In genomic region chr10:101301111-101301731, GRCh38 we compare ENCODE assay signal across 8 cellular contexts. TPM values are rescaled to one million over a fixed set of nuclear protein-coding genes. Genes with fewer than 3 reads are reported as not detected.
DNase-seq lines count a peak whose midpoint lies in the region; ATAC-seq, FAIRE-seq and TF ChIP-seq lines count a peak whose summit lies in the region.

No MANE protein-coding gene starts in this region.

- peak; percentile 80 to 89 for TF ChIP-seq RAD21 in K562 (CRISPR knock-in tag; conservative IDR thresholded peaks at IDR 0.05 in 1 of 2, IDR thresholded peaks at IDR 0.05 in 1 of 2)
- TF ChIP-seq RAD21 in liver (IDR thresholded peaks at IDR 0.05): peak; percentile 85 to 90

- H3K9ac ChIP-seq in K562 (ENCODE audit: insufficient read depth in 1 of 2, low read depth in 2 of 2, low read length in 2 of 2) (no peak overlapping the region), liver (ENCODE audit: low read depth in 1 of 2, low read length in 2 of 2) (no peak overlapping the region)

- no peaks in the 10 kb centered on the region for H3K4me1 ChIP-seq in Peyer's patch
- no peaks in the 10 kb centered on the region for H3K4me1 ChIP-seq in K562 (replicated peaks in 1 of 2; ENCODE audit: control insufficient read depth in 2 of 2, insufficient read depth in 2 of 2, low read length in 2 of 2)
- no peaks in the 10 kb centered on the region for H3K4me1 ChIP-seq in liver (ENCODE audit: control insufficient read depth in 4 of 4, insufficient read depth in 4 of 4, low read length in 3 of 4)
- no peaks in the 10 kb centered on the region for H3K4me1 ChIP-seq in tibial artery

- no peaks in the 10 kb centered on the region for H3K9me1 ChIP-seq in K562 (ENCODE audit: control insufficient read depth, insufficient read depth, low read length)

- TF ChIP-seq EP300 in K562 (IDR thresholded peaks at IDR 0.05; ENCODE audit: low read length): no peak

- H2AFZ ChIP-seq in K562 (ENCODE audit: low read depth, low read length): no peak overlapping the region

- H3K79me2 ChIP-seq in K562 (ENCODE audit: control insufficient read depth, insufficient read depth, low read length): no peaks in the 10 kb centered on the region

- H3K4me3 ChIP-seq in HL-60 (replicated peaks; ENCODE audit: insufficient read depth, low read length) (no peak overlapping the region), Peyer's patch (no peak overlapping the region), K562 (no peak overlapping the region), liver (ENCODE audit: low read depth in 1 of 3, low read length in 3 of 3) (no peak overlapping the region), tibial artery (no peak overlapping the region)

- in situ Hi-C loops in K562 (cut with MboI): loop anchor here (5.0 kb wide), 2 partner anchors 141 to 266 kb away; no protein-coding TSS in a partner anchor

- TF ChIP-seq CTCF in HL-60 (IDR thresholded peaks at IDR 0.05; ENCODE audit: insufficient read depth, low read length): peak; percentile 69
- peak in 4 of 6 experiments; percentile 26 to 64 (median 60) for TF ChIP-seq CTCF in Peyer's patch (IDR thresholded peaks at IDR 0.05)
- TF ChIP-seq CTCF in K562 (IDR thresholded peaks at IDR 0.05 in 2 of 3, conservative IDR thresholded peaks at IDR 0.05 in 1 of 3; ENCODE audit: insufficient read depth in 2 of 3, low read depth in 1 of 3, low read length in 3 of 3): peak; percentile 76 to 80 (median 76)
- TF ChIP-seq CTCF in liver (IDR thresholded peaks at IDR 0.05; ENCODE audit: low read depth, low read length, missing input control): peak; percentile 59
- TF ChIP-seq CTCF in tibial artery (IDR thresholded peaks at IDR 0.05): no peak

- H3K27me3 ChIP-seq in HL-60 (ENCODE audit: insufficient read depth, poor library complexity, severe bottlenecking) (peaks cover 11% of the 10 kb centered on the region), Peyer's patch (no peaks in the 10 kb centered on the region), K562 (ENCODE audit: control insufficient read depth in 2 of 2, insufficient read depth in 2 of 2, low read length in 2 of 2) (peaks cover 6 to 37% of the 10 kb centered on the region in 2 experiments; a peak in 4 of 5 replicates), liver (ENCODE audit: control insufficient read depth in 4 of 4, insufficient read depth in 4 of 4, low read length in 3 of 4) (peaks cover 0 to 3% (median 1%) of the 10 kb centered on the region in 4 donors), tibial artery (peaks cover 0 to 73% of the 10 kb centered on the region in 2 donors)

- H3K27ac ChIP-seq in HL-60 (replicated peaks) (no peak overlapping the region), Peyer's patch (no peak overlapping the region), K562 (ENCODE audit: extremely low read depth, low read depth, low read length) (no peak overlapping the region), liver (ENCODE audit: low read depth in 1 of 2, low read length in 2 of 2) (no peak overlapping the region), tibial artery (no peak overlapping the region)

- H3K36me3 ChIP-seq in Peyer's patch (no peaks in the 10 kb centered on the region), K562 (ENCODE audit: control insufficient read depth, insufficient read depth, low read length) (no peaks in the 10 kb centered on the region), liver (ENCODE audit: control insufficient read depth in 4 of 4, insufficient read depth in 3 of 4, low read depth in 1 of 4, low read length in 3 of 4) (no peaks in the 10 kb centered on the region), tibial artery (no peaks in the 10 kb centered on the region)

- no peaks in the 10 kb centered on the region for H4K20me1 ChIP-seq in K562 (replicated peaks; ENCODE audit: control insufficient read depth, insufficient read depth, low read length)

- TF ChIP-seq POLR2A in Peyer's patch (IDR thresholded peaks at IDR 0.05): no peak
- TF ChIP-seq POLR2A in K562 (conservative IDR thresholded peaks at IDR 0.05): no peak

- peak; percentile 54 for DNase-seq in COLO829 (ENCODE audit: low spot score)
- DNase-seq in HL-60 (ENCODE audit: low read depth in 1 of 2, low spot score in 1 of 2): peak; percentile 35 to 76
- DNase-seq in Peyer's patch: peak in 1 of 3 donors; percentile 67
- DNase-seq in K562 (ENCODE audit: extremely low read depth in 1 of 4, low spot score in 3 of 4): peak; percentile 50 to 68 (median 56)
- DNase-seq in GM19239 (ENCODE audit: insufficient read length, low spot score): no peak
- DNase-seq in tibial artery: no peak

- H3K9me3 ChIP-seq in Peyer's patch (no peaks in the 10 kb centered on the region), K562 (replicated peaks; ENCODE audit: control insufficient read depth, insufficient read depth, low read depth, low read length) (no peaks in the 10 kb centered on the region), liver (ENCODE audit: control insufficient read depth in 4 of 4, low read length in 3 of 4) (no peaks in the 10 kb centered on the region), tibial artery (no peaks in the 10 kb centered on the region)

- intact Hi-C loops in K562 (cut with micrococcal nuclease): loop anchor here (1.0 kb wide), 2 partner anchors 141 to 269 kb away; no protein-coding TSS in a partner anchor
- intact Hi-C loops in tibial artery (cut with DNase I; ENCODE audit: low total_unique reads): loop anchor here (10.0 kb wide), 1 partner anchor 144 kb away; no protein-coding TSS in a partner anchor

- BruUV-seq in K562 (replicated peaks; lab: Mats Ljungman, UMichigan): no TSS peak

- CTCF ChIA-PET in K562 (lab: Yijun Ruan, JAX; ENCODE audit: low intra/inter-chr PET ratio): interaction anchor here (0.8 to 2.3 kb wide), 4 partner anchors 141 to 269 kb away, joined by 3 to 26 read pairs (median 6); no protein-coding TSS in a partner anchor

- peak; percentile 94 for ATAC-seq in K562
- no peak for ATAC-seq in HG02884 (IDR thresholded peaks at IDR 0.05; ENCODE audit: unreplicated experiment)

- POLR2A ChIA-PET in K562 (lab: Yijun Ruan, JAX): interaction anchor here (1.0 to 1.7 kb wide), 2 partner anchors 125 to 165 kb away, joined by 3 to 7 read pairs; no protein-coding TSS in a partner anchor

- FAIRE-seq in K562 (lab: Jason Lieb, UNC) (peak; percentile 82), GM19239 (lab: Jason Lieb, UNC) (no peak)

- H3K4me2 ChIP-seq in K562 (ENCODE audit: insufficient read depth, low read length): no peak overlapping the region

- WGBS in K562 (ENCODE audit: insufficient coverage, low coverage, missing lambda C conversion rate): 0% methylated on average over 2 of the region's 2 CpGs
- 20% methylated on average over 2 of the region's 2 CpGs for WGBS in liver

TF ChIP-seq in K562, 482 proteins besides CTCF, POLR2A, EP300 and RAD21 (continues in another document):
- TF ChIP-seq FOXA1 (IDR thresholded peaks at IDR 0.05; ENCODE audit: borderline replicate concordance): no peak
- 0 out of 2 replicates have a peak, but pooled peaks have one; percentile 28 for TF ChIP-seq THRAP3 (IDR thresholded peaks at IDR 0.05; ENCODE audit: borderline replicate concordance)
- 0 out of 2 replicates have a peak, but pooled peaks have one; percentile 21 for TF ChIP-seq EP400 (IDR thresholded peaks at IDR 0.05)
- 0 out of 2 replicates have a peak, but pooled peaks have one; percentile 17 for TF ChIP-seq THRB (CRISPR knock-in tag; conservative IDR thresholded peaks at IDR 0.05)

TF ChIP-seq in liver, 16 proteins besides CTCF, POLR2A, EP300 and RAD21:
- TF ChIP-seq ZBTB33 (IDR thresholded peaks at IDR 0.05) (no peak), HNF4G (IDR thresholded peaks at IDR 0.05) (no peak), RXRA (IDR thresholded peaks at IDR 0.05) (no peak), ATF3 (IDR thresholded peaks at IDR 0.05) (no peak), FOXA1 (IDR thresholded peaks at IDR 0.05) (no peak), GABPA (IDR thresholded peaks at IDR 0.05 in 1 of 2, conservative IDR thresholded peaks at IDR 0.05 in 1 of 2) (no peak), NR2F2 (IDR thresholded peaks at IDR 0.05) (no peak)

RNA-seq across cellular contexts. Expression of gene BTRC, which starts 52.7 kb away (rescaled TPM):
- 10 to 100 TPM; 11.9 to 19.0 (median 12.2) TPM for total RNA-seq in Peyer's patch
- 12.6 and 22.8 TPM in 2 replicates for total RNA-seq in K562 (2011; cell fraction: chromatin; rRNA removed; ENCODE audit: low replicate concordance)
- 6.7 and 7.5 TPM in 2 replicates for total RNA-seq in K562 (2011; cell fraction: nucleolus; rRNA removed)
- total RNA-seq in K562 (2011; cell fraction: nucleoplasm; rRNA removed): 12.5 and 16.0 TPM in 2 replicates
- total RNA-seq in K562 (2014; rRNA removed): 3.2 and 6.4 TPM in 2 replicates
- total RNA-seq in K562 (2014; rRNA removed; fragmentation: Illumina TruSeq; extraction: Trizol): 7.5 and 8.6 TPM in 2 replicates
- total RNA-seq in K562 (2015; rRNA removed; fragmentation: Illumina TruSeq; extraction: Trizol): 7.0 and 7.2 TPM in 2 replicates
- 9.1 and 11.9 TPM in 2 replicates for total RNA-seq in K562 (2021)
- 9.9 and 15.4 TPM in 2 replicates for polyA plus RNA-seq in K562 (2011; rRNA removed)
- polyA plus RNA-seq in K562 (2011; cell fraction: cytosol; rRNA removed): 5.3 and 7.3 TPM in 2 replicates
- polyA plus RNA-seq in K562 (2011; cell fraction: nucleus; rRNA removed): 6.6 and 8.2 TPM in 2 replicates
- 6.4 and 6.8 TPM in 2 replicates for polyA plus RNA-seq in K562 (2012)
- 6.4 and 7.9 TPM in 2 replicates for polyA plus RNA-seq in K562 (2014; fragmentation: Illumina TruSeq; extraction: Trizol)
- polyA plus RNA-seq in K562 (2014; fragmentation: Nextera tagmentation; extraction: Ambion mirVana): 1 to 10 TPM; 1.6 to 3.3 TPM
- 3.9 and 4.9 TPM in 2 replicates for polyA plus RNA-seq in K562 (2014; rRNA removed)
- polyA minus RNA-seq in K562 (2011; rRNA and poly(A)+ RNA removed): 21.1 and 23.0 TPM in 2 replicates
- 5.4 and 7.6 TPM in 2 replicates for polyA minus RNA-seq in K562 (2011; cell fraction: cytosol; rRNA and poly(A)+ RNA removed)
- 3.9 and 4.4 TPM in 2 replicates for polyA minus RNA-seq in K562 (2011; cell fraction: nucleus; rRNA and poly(A)+ RNA removed)
- 10 to 100 TPM in 1 of 2 donors, 1 to 10 TPM in 1; 5.5 to 28.2 TPM for total RNA-seq in liver
- 1 to 10 TPM; 2.7 to 6.2 TPM for polyA plus RNA-seq in liver

Comparison
In these comparisons a context has a peak if more than half of its experiments do, and no peak if none do; other contexts are left out.
1. DNase-seq: peak in COLO829 (single experiment), HL-60 (2 of 2) and K562 (4 of 4); none in GM19239 (single experiment) and tibial artery (0 of 2).
2. CTCF ChIP-seq: peak in HL-60 (single experiment), Peyer's patch (4 of 6), K562 (3 of 3) and liver (single experiment); none in tibial artery (0 of 2).